ENCODE assay signal across 17 cellular contexts in the genomic region with DNA sequence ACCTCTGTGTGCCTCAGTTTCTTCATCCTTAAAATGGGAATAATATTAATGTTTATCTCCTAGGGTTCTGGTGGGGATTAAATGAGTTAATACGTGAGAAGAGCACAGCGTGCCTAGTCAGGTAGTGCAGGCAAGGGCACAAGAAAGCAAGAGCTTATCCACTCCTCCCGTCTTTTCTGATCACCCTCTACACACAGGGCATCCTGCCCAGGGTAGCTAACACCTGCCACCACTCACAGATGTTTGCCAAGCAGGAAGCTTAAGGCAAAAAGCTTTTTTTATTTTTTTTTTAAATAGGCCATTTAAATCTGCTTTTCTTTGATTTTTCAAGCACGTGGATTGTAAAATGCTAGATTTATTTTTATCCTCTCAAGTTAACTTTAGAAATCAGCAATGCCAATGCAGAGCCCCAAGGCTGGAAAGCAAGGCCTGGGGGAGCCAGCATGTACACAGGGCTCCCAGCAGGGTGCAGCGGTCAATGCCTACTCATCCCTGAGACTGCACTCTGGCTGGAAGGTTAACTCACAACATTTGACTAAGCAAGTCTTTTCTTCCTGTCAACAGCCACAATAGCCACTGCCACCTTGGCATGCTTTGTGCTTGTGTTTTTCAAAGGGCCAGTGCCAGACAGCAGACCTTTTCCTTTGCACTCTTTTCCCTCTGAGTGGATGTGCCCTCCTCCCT.
DNase-seq lines count a peak whose midpoint lies in the region; ATAC-seq, FAIRE-seq and TF ChIP-seq lines count a peak whose summit lies in the region.
"Had no signal": no experiment of that assay in that cellular context is flagged by ENCODE, and none has a peak within 500 bp of the region (broad histone marks: within the 10 kb centered on the region; RNA-seq: fewer than 3 reads in every experiment).

No MANE protein-coding gene starts in this region.

- CTCF ChIA-PET in SK-N-SH (lab: Yijun Ruan, JAX) = interaction anchor here (0.7 to 2.0 kb wide), 9 partner anchors 22 to 457 kb away, joined by 3 to 12 read pairs (median 3); partner anchors contain the start of gene MYO5B

- H2AFZ ChIP-seq in SK-N-SH (ENCODE audit: low read depth) = no peak overlapping the region

- POLR2A ChIA-PET in SK-N-SH (lab: Yijun Ruan, JAX) = no interaction called here

- H3K9me3 ChIP-seq in SK-N-SH = no peaks in the 10 kb centered on the region
- H3K9me3 ChIP-seq in pancreas = no peaks in the 10 kb centered on the region
- H3K9me3 ChIP-seq in prostate gland = no peaks in the 10 kb centered on the region
- H3K9me3 ChIP-seq: HAP-1 had no signal

- H3K4me1 ChIP-seq in SK-N-SH (ENCODE audit: control insufficient read depth in 1 of 2, insufficient read depth in 2 of 2, low read depth in 1 of 2, low read length in 1 of 2) (no peaks in the 10 kb centered on the region), pancreas (peaks cover 6 to 18% (median 11%) of the 10 kb centered on the region in 3 donors), prostate gland (replicated peaks) (no peaks in the 10 kb centered on the region)
- H3K4me1 ChIP-seq: HAP-1 had no signal

- no peak for FAIRE-seq in pancreas (lab: Jason Lieb, UNC)
- FAIRE-seq: A204.1, GM12891, GM19239 had no signal

- peak; percentile 56 for TF ChIP-seq RAD21 in SK-N-SH (IDR thresholded peaks at IDR 0.05; ENCODE audit: low read length)

- TF ChIP-seq CTCF in SK-N-SH (IDR thresholded peaks at IDR 0.05) = no peak; the same call in 1 of the 2 replicates
- no peak for TF ChIP-seq CTCF in pancreas (IDR thresholded peaks at IDR 0.05)
- TF ChIP-seq CTCF in prostate gland (IDR thresholded peaks at IDR 0.05) = no peak

- intact Hi-C loops in pancreas (cut with DNase I) = no loop called here
- intact Hi-C loops in prostate gland (cut with DNase I) = loop anchor here (10.0 kb wide), 1 partner anchor 65 kb away; no protein-coding TSS in a partner anchor

- peak; percentile 55 for DNase-seq in DMS 273 (lab: John Stamatoyannopoulos, UW; ENCODE audit: unreplicated experiment)
- DNase-seq in DMS 273 treated with DMSO at 0.1 percent for 48 hours (lab: John Stamatoyannopoulos, UW) = no peak
- DNase-seq in NCI-H1105 treated with DMSO at 0.1 percent for 48 hours (lab: John Stamatoyannopoulos, UW) = peak; percentile 72
- DNase-seq in SK-N-SH = peak; percentile 51
- DNase-seq in pancreas = peak in 4 of 6 donors; percentile 65 to 84 (median 72)
- no peak for DNase-seq in stimulated activated CD4-positive, alpha-beta T cell treated with anti-CD3 and anti-CD28 coated beads, Interleukin-4, amount 100 ng/mL, for 24 hours
- DNase-seq in prostate gland (ENCODE audit: low spot score) = no peak
- DNase-seq: activated CD4-positive, alpha-beta T cell treated with anti-CD3 and anti-CD28 coated beads for 36 hours; activated T-cell treated with anti-CD3 and anti-CD28 coated beads, Interleukin-2, amount 50 U/mL, for 24 hours; amygdala; islet precursor cell; naive thymus-derived CD8-positive, alpha-beta T cell had no signal

- no peak overlapping the region for H3K9ac ChIP-seq in SK-N-SH

- H3K27me3 ChIP-seq in SK-N-SH (ENCODE audit: insufficient read depth) = no peaks in the 10 kb centered on the region
- H3K27me3 ChIP-seq in pancreas = no peaks in the 10 kb centered on the region
- H3K27me3 ChIP-seq in prostate gland (replicated peaks; ENCODE audit: insufficient read depth) = no peaks in the 10 kb centered on the region

- H3K36me3 ChIP-seq in SK-N-SH (replicated peaks in 1 of 2; ENCODE audit: control insufficient read depth in 1 of 2, insufficient read depth in 2 of 2, low read length in 1 of 2) = no peaks in the 10 kb centered on the region
- peaks cover 0 to 2% (median 0%) of the 10 kb centered on the region in 3 donors for H3K36me3 ChIP-seq in pancreas
- no peaks in the 10 kb centered on the region for H3K36me3 ChIP-seq in prostate gland
- H3K36me3 ChIP-seq: HAP-1 had no signal

- H3K27ac ChIP-seq in SK-N-SH (ENCODE audit: low read depth in 2 of 2, low read length in 1 of 2) (no peak overlapping the region), pancreas (peak overlapping the region in 2 of 4 donors; percentile 20 to 66), prostate gland (no peak overlapping the region)

- no peak for TF ChIP-seq EP300 in SK-N-SH (IDR thresholded peaks at IDR 0.05; ENCODE audit: borderline replicate concordance in 1 of 2, low read depth in 1 of 2, low read length in 1 of 2)

- H3F3A ChIP-seq in SK-N-SH (replicated peaks; ENCODE audit: insufficient read depth) = no peaks in the 10 kb centered on the region

- H3K9me2 ChIP-seq in SK-N-SH = no peaks in the 10 kb centered on the region

- no peaks in the 10 kb centered on the region for H3K79me2 ChIP-seq in SK-N-SH (ENCODE audit: insufficient read depth)

- ATAC-seq in pancreas (peak; percentile 92 to 95 (median 94)), HG03354 (IDR thresholded peaks at IDR 0.05; ENCODE audit: poor library complexity, severe bottlenecking, unreplicated experiment) (no peak)
- ATAC-seq: activated CD4-positive, alpha-beta T cell treated with anti-CD3 and anti-CD28 coated beads for 36 hours; naive thymus-derived CD8-positive, alpha-beta T cell had no signal

- TF ChIP-seq POLR2A in prostate gland (IDR thresholded peaks at IDR 0.05) = no peak

- no peak overlapping the region for H3K4me3 ChIP-seq in SK-N-SH (ENCODE audit: low read depth in 2 of 2, low read length in 1 of 2)
- no peak overlapping the region for H3K4me3 ChIP-seq in pancreas
- H3K4me3 ChIP-seq in prostate gland = no peak overlapping the region
- H3K4me3 ChIP-seq: HAP-1 had no signal

- 38% methylated on average over 5 of the region's 5 CpGs for WGBS in SK-N-SH (ENCODE audit: low lambda C conversion rate)
- WGBS in pancreas, 2 donors = 31 to 37% methylated on average over 5 of the region's 5 CpGs
- WGBS in prostate gland = 51% methylated on average over 5 of the region's 5 CpGs

- no peak overlapping the region for H3K4me2 ChIP-seq in SK-N-SH

- H4K20me1 ChIP-seq in SK-N-SH (ENCODE audit: insufficient read depth) = no peaks in the 10 kb centered on the region

TF ChIP-seq in SK-N-SH, 30 proteins besides CTCF, POLR2A, EP300 and RAD21:
- TF ChIP-seq SMC3 (IDR thresholded peaks at IDR 0.05; ENCODE audit: low read depth, low read length) (peak; percentile 42), MEF2A (IDR thresholded peaks at IDR 0.05; ENCODE audit: borderline replicate concordance, low read depth) (no peak)

Comparison
In these comparisons a context has a peak if more than half of its experiments do, and no peak if none do; other contexts are left out.
1. DNase-seq: peak in DMS 273 (single experiment), NCI-H1105 treated with DMSO at 0.1 percent for 48 hours (single experiment), SK-N-SH (single experiment) and pancreas (4 of 6); none in DMS 273 treated with DMSO at 0.1 percent for 48 hours (single experiment), stimulated activated CD4-positive, alpha-beta T cell treated with anti-CD3 and anti-CD28 coated beads, Interleukin-4, amount 100 ng/mL, for 24 hours (single experiment) and prostate gland (single experiment).